Comparison of ENCODE assay signal across 2 cellular contexts in the genomic region with DNA sequence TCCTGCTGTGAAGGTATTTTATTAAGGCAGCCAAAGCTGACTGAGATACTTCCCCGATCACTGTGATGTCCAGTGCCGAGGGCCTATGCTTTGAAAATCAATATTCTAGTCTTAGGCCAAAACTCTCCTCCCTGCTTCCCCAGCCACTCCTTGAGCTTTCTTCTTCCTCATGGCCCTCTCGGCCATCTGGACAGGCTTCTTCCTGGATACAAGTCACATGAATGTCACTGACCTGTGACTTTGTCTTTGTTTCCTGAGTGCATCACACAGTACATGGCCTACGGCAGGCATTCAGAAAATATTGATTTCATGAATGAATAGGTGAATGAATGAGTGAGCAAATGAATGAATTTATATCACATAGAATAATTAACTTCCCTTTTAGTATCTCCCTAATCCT.
TF ChIP-seq lines count a peak whose summit lies in the region.

No MANE protein-coding gene starts in this region.

TF ChIP-seq in liver, 16 proteins besides CTCF, POLR2A, EP300 and RAD21:
- TF ChIP-seq FOXA2 (IDR thresholded peaks at IDR 0.05): no peak
- no peak for TF ChIP-seq SP1 (IDR thresholded peaks at IDR 0.05)
- TF ChIP-seq HNF4G (IDR thresholded peaks at IDR 0.05): no peak
- no peak for TF ChIP-seq YY1 (IDR thresholded peaks at IDR 0.05)
- TF ChIP-seq GABPA (IDR thresholded peaks at IDR 0.05 in 1 of 2, conservative IDR thresholded peaks at IDR 0.05 in 1 of 2): no peak
- peak in 1 of 2 donors; percentile 8 for TF ChIP-seq HNF4A (conservative IDR thresholded peaks at IDR 0.05)
- peak in 1 of 2 donors; percentile 17 for TF ChIP-seq RXRA (IDR thresholded peaks at IDR 0.05)
- TF ChIP-seq JUND (IDR thresholded peaks at IDR 0.05): no peak
- no peak for TF ChIP-seq FOXA1 (IDR thresholded peaks at IDR 0.05)
- no peak for TF ChIP-seq EGR1 (IDR thresholded peaks at IDR 0.05; ENCODE audit: low read depth in 2 of 2)
- no peak for TF ChIP-seq REST (IDR thresholded peaks at IDR 0.05)
- TF ChIP-seq ZBTB33 (IDR thresholded peaks at IDR 0.05): no peak
- TF ChIP-seq NR2F2 (IDR thresholded peaks at IDR 0.05): no peak

TF ChIP-seq in HepG2, 621 proteins besides CTCF, POLR2A, EP300 and RAD21:
- TF ChIP-seq FOXA1 (IDR thresholded peaks at IDR 0.05): no peak
- no peak for TF ChIP-seq FOXA1 (CRISPR knock-in tag; IDR thresholded peaks at IDR 0.05)
